23 cellular contexts compared by ENCODE assay signal in genomic region chr5:2914022-2914661, GRCh38.
DNase-seq lines count a peak whose midpoint lies in the region; FAIRE-seq and TF ChIP-seq lines count a peak whose summit lies in the region.
"Had no signal": no experiment of that assay in that cellular context is flagged by ENCODE, and none has a peak within 500 bp of the region (broad histone marks: within the 10 kb centered on the region; RNA-seq: fewer than 3 reads in every experiment).

No MANE protein-coding gene starts in this region.

- H3K4me3 ChIP-seq in HUES48 (ENCODE audit: low read depth, low read length) (no peak overlapping the region; the same call in 1 of the 2 replicates), H1 (ENCODE audit: extremely low read depth in 1 of 4, insufficient read depth in 2 of 4, low read depth in 3 of 4, low read length in 4 of 4) (no peak overlapping the region), neuronal stem cell (ENCODE audit: low read length in 2 of 2) (no peak overlapping the region)
- H3K4me3 ChIP-seq: A549, Peyer's patch had no signal

- H4K8ac ChIP-seq in H1 (ENCODE audit: extremely low read depth, insufficient read depth, low read length) (no peak overlapping the region), neuronal stem cell (ENCODE audit: low read depth, low read length) (no peak overlapping the region)

- H3K4me2 ChIP-seq in H1 (ENCODE audit: insufficient read depth in 1 of 2, low read depth in 2 of 2, low read length in 2 of 2) (peak overlapping the region in 1 of 2 experiments; percentile 75; a peak in 2 of 4 replicates), neuronal stem cell (ENCODE audit: insufficient read depth, low read length, poor library complexity, severe bottlenecking) (no peak overlapping the region)
- H3K4me2 ChIP-seq: A549, KMS-11 had no signal

- H2AFZ ChIP-seq in H1 (ENCODE audit: low read length) (no peak overlapping the region), neuronal stem cell (ENCODE audit: low read length) (no peak overlapping the region)

- H3K4me3 Mint-ChIP-seq in type B pancreatic cell (no peak overlapping the region), glutamatergic neuron (ENCODE audit: unreplicated experiment) (no peak overlapping the region)
- H3K4me3 Mint-ChIP-seq: CD8-positive, alpha-beta T cell; IgD-negative memory B cell had no signal

- H3K27me3 ChIP-seq in HUES48 (ENCODE audit: control insufficient read depth, insufficient read depth, low read length) (no peaks in the 10 kb centered on the region), H1 (replicated peaks in 1 of 4; ENCODE audit: control insufficient read depth in 3 of 4, extremely low read depth in 1 of 4, insufficient read depth in 3 of 4, low read length in 3 of 4) (peaks cover 0 to 2% (median 0%) of the 10 kb centered on the region in 4 experiments; a peak in 4 of 7 replicates), neuronal stem cell (ENCODE audit: control insufficient read depth in 3 of 3, insufficient read depth in 3 of 3, low read depth in 1 of 3, low read length in 3 of 3) (peaks cover 0 to 5% (median 0%) of the 10 kb centered on the region in 3 experiments)
- H3K27me3 ChIP-seq: Peyer's patch had no signal

- H2AK5ac ChIP-seq in H1 (ENCODE audit: low read depth, low read length) (no peak overlapping the region), neuronal stem cell (ENCODE audit: low read depth, low read length) (no peak overlapping the region)

- POLR2A ChIA-PET in H1 (lab: Charles Lee; ENCODE audit: partially characterized antibody): interaction anchor here (0.6 to 1.2 kb wide), 2 partner anchors 146 to 187 kb away, joined by 4 read pairs; no protein-coding TSS in a partner anchor

- H3K27ac ChIP-seq in HUES48 (ENCODE audit: low read depth, low read length): peak overlapping the region; percentile 83
- no peak overlapping the region for H3K27ac ChIP-seq in H1 (ENCODE audit: low read depth, low read length)
- H3K27ac ChIP-seq in neuronal stem cell (replicated peaks; ENCODE audit: low read length): no peak overlapping the region
- H3K27ac ChIP-seq: A549, C4-2B, KMS-11, Peyer's patch had no signal

- peak overlapping the region; percentile 24 for H3K4ac ChIP-seq in H1 (replicated peaks; ENCODE audit: insufficient read length, low read depth, low read length)
- no peak overlapping the region for H3K4ac ChIP-seq in neuronal stem cell (ENCODE audit: low read length)

- H2BK5ac ChIP-seq in H1 (ENCODE audit: low read depth, low read length) (0 out of 2 replicates have a peak overlapping the region, but pooled peaks have one; percentile 41), neuronal stem cell (ENCODE audit: low read length) (no peak overlapping the region)

- TF ChIP-seq CTCF in H1 (IDR thresholded peaks at IDR 0.05; ENCODE audit: control extremely low read depth in 1 of 3, insufficient read depth in 1 of 3, low read depth in 1 of 3, low read length in 3 of 3) (no peak), type B pancreatic cell (conservative IDR thresholded peaks at IDR 0.05) (no peak), GM20000 (IDR thresholded peaks at IDR 0.05; ENCODE audit: extremely low read depth, missing control alignments) (no peak), glutamatergic neuron (IDR thresholded peaks at IDR 0.05; ENCODE audit: partially characterized antibody, unreplicated experiment) (no peak)

- peaks cover 4% of the 10 kb centered on the region for H3K36me3 Mint-ChIP-seq in type B pancreatic cell
- H3K36me3 Mint-ChIP-seq in glutamatergic neuron (ENCODE audit: unreplicated experiment): no peaks in the 10 kb centered on the region
- H3K36me3 Mint-ChIP-seq: CD8-positive, alpha-beta T cell; IgD-negative memory B cell had no signal

- H3K14ac ChIP-seq in H1 (ENCODE audit: insufficient read length) (no peak overlapping the region), neuronal stem cell (ENCODE audit: low read length) (no peak overlapping the region)

- no peaks in the 10 kb centered on the region for H3K79me1 ChIP-seq in H1 (ENCODE audit: low read depth, low read length)
- no peaks in the 10 kb centered on the region for H3K79me1 ChIP-seq in neuronal stem cell (ENCODE audit: low read depth, low read length)

- H2BK15ac ChIP-seq in H1 (ENCODE audit: low read length): no peak overlapping the region
- H2BK15ac ChIP-seq in neuronal stem cell (ENCODE audit: low read length): no peak overlapping the region

- no peak for TF ChIP-seq EP300 in H1 (IDR thresholded peaks at IDR 0.05; ENCODE audit: borderline replicate concordance in 1 of 2, low read depth in 2 of 2, low read length in 2 of 2)

- TF ChIP-seq POLR2A in H1 (IDR thresholded peaks at IDR 0.05; ENCODE audit: control extremely low read depth in 1 of 2, low read depth in 2 of 2, low read length in 2 of 2): no peak

- no peaks in the 10 kb centered on the region for H4K20me1 ChIP-seq in H1 (replicated peaks in 1 of 2; ENCODE audit: control insufficient read depth in 1 of 2, insufficient read depth in 2 of 2, low read length in 2 of 2)

- peaks cover 3% of the 10 kb centered on the region; the same call in 1 of the 2 replicates for H3K23me2 ChIP-seq in H1 (ENCODE audit: low read depth, low read length)

- H2BK12ac ChIP-seq in H1 (ENCODE audit: low read depth, low read length): peak overlapping the region; percentile 94
- no peak overlapping the region for H2BK12ac ChIP-seq in neuronal stem cell (ENCODE audit: low read length)

- H3K23ac ChIP-seq in H1 (ENCODE audit: insufficient read length) (no peak overlapping the region), neuronal stem cell (ENCODE audit: low read depth, low read length, poor library complexity) (no peak overlapping the region)

- peak overlapping the region; percentile 38; the same call in 1 of the 2 replicates for H2BK20ac ChIP-seq in H1 (ENCODE audit: low read length)

- H3K9ac ChIP-seq in HUES48 (ENCODE audit: low read depth, low read length) (no peak overlapping the region), H1 (replicated peaks in 1 of 4; ENCODE audit: extremely low read depth in 1 of 4, low read depth in 3 of 4, low read length in 3 of 4) (no peak overlapping the region), neuronal stem cell (ENCODE audit: low read depth, low read length, poor library complexity) (no peak overlapping the region)
- H3K9ac ChIP-seq: KMS-11 had no signal

- H3K9me3 ChIP-seq in HUES48 (ENCODE audit: control insufficient read depth, insufficient read depth, low read length): no peaks in the 10 kb centered on the region
- no peaks in the 10 kb centered on the region for H3K9me3 ChIP-seq in H1 (ENCODE audit: insufficient read depth in 2 of 2, low read depth in 1 of 2, low read length in 1 of 2)
- H3K9me3 ChIP-seq in neuronal stem cell (replicated peaks in 1 of 2; ENCODE audit: control insufficient read depth in 2 of 2, insufficient read depth in 1 of 2, low read depth in 1 of 2, low read length in 2 of 2): no peaks in the 10 kb centered on the region
- H3K9me3 ChIP-seq: A549, Peyer's patch had no signal

- H3K4me1 ChIP-seq in HUES48 (ENCODE audit: control insufficient read depth, insufficient read depth, low read length): peaks cover 34% of the 10 kb centered on the region
- H3K4me1 ChIP-seq in H1 (replicated peaks in 1 of 4; ENCODE audit: control insufficient read depth in 3 of 4, insufficient read depth in 4 of 4, low read length in 3 of 4): peaks cover 3 to 17% (median 4%) of the 10 kb centered on the region in 4 experiments; a peak in 5 of 7 replicates
- H3K4me1 ChIP-seq in neuronal stem cell (ENCODE audit: control insufficient read depth in 2 of 2, insufficient read depth in 1 of 2, low read depth in 1 of 2, low read length in 2 of 2): peaks cover 0 to 1% of the 10 kb centered on the region in 2 donors
- H3K4me1 ChIP-seq: A549, Caco-2, Peyer's patch had no signal

- H3K36me3 ChIP-seq in HUES48 (ENCODE audit: control insufficient read depth, insufficient read depth, low read length) (no peaks in the 10 kb centered on the region), H1 (ENCODE audit: control insufficient read depth in 2 of 4, insufficient read depth in 4 of 4, low read length in 3 of 4) (no peaks in the 10 kb centered on the region), neuronal stem cell (replicated peaks in 1 of 2; ENCODE audit: control insufficient read depth in 2 of 2, insufficient read depth in 2 of 2, low read length in 2 of 2) (no peaks in the 10 kb centered on the region)
- H3K36me3 ChIP-seq: Peyer's patch had no signal

- H3K27ac Mint-ChIP-seq in type B pancreatic cell: no peak overlapping the region
- no peak overlapping the region for H3K27ac Mint-ChIP-seq in glutamatergic neuron (ENCODE audit: unreplicated experiment)
- H3K27ac Mint-ChIP-seq: CD8-positive, alpha-beta T cell; IgD-negative memory B cell had no signal

- H3K9me3 Mint-ChIP-seq in type B pancreatic cell: no peaks in the 10 kb centered on the region
- H3K9me3 Mint-ChIP-seq in glutamatergic neuron (ENCODE audit: unreplicated experiment): peaks cover 2% of the 10 kb centered on the region
- H3K9me3 Mint-ChIP-seq: CD8-positive, alpha-beta T cell had no signal

- peak in 1 of 2 experiments; percentile 50 for DNase-seq in H1 (ENCODE audit: low read depth in 1 of 2, low spot score in 2 of 2)
- no peak for DNase-seq in neuronal stem cell (ENCODE audit: low spot score)
- DNase-seq in type B pancreatic cell (ENCODE audit: extremely low spot score, unreplicated experiment): peak; percentile 40
- DNase-seq in retina: no peak
- DNase-seq in GM20000 (ENCODE audit: low spot score): no peak
- no peak for DNase-seq in glutamatergic neuron
- DNase-seq: Caco-2; CD8-positive, alpha-beta T cell; NCI-H1092; NCI-H1417 treated with DMSO at 0.1 percent for 48 hours; NCI-H1694 treated with DMSO at 0.1 percent for 48 hours; NCI-H2081; NCI-H2227 treated with DMSO at 0.1 percent for 48 hours; NCI-H69; OCI-M1; Peyer's patch had no signal

- 78% methylated on average over 18 of the region's 18 CpGs; no CpG with 5 or more reads in 1 of the 2 experiments for WGBS in H1 (ENCODE audit: extremely low coverage in 1 of 2, insufficient coverage in 1 of 2, insufficient read length in 1 of 2, insufficient replicate concordance in 2 of 2, low coverage in 1 of 2, low lambda C conversion rate in 2 of 2, missing lambda C conversion rate in 1 of 2), 2 experiments
- WGBS in neuronal stem cell (ENCODE audit: extremely low coverage in 2 of 2, insufficient read length in 2 of 2, insufficient replicate concordance in 1 of 2), 2 donors: no CpG with 5 or more reads among the region's 18 CpGs

- TF ChIP-seq RAD21 in H1 (IDR thresholded peaks at IDR 0.05 in 1 of 2, conservative IDR thresholded peaks at IDR 0.05 in 1 of 2; ENCODE audit: low read depth in 2 of 2, low read length in 2 of 2): no peak

- H3K4me1 Mint-ChIP-seq in type B pancreatic cell (ENCODE audit: unreplicated experiment) (no peaks in the 10 kb centered on the region), glutamatergic neuron (ENCODE audit: low read depth, unreplicated experiment) (peaks cover 7% of the 10 kb centered on the region)
- H3K4me1 Mint-ChIP-seq: IgD-negative memory B cell had no signal

- CTCF ChIA-PET in H1 (lab: Charles Lee; ENCODE audit: partially characterized antibody): no interaction called here

- H3K56ac ChIP-seq in H1 (replicated peaks; ENCODE audit: insufficient read length, low read depth, low read length): no peak overlapping the region

- no peaks in the 10 kb centered on the region for H3K79me2 ChIP-seq in H1 (ENCODE audit: control insufficient read depth in 1 of 2, insufficient read depth in 2 of 2, low read length in 2 of 2)

- peaks cover 22% of the 10 kb centered on the region for H3K27me3 Mint-ChIP-seq in type B pancreatic cell
- H3K27me3 Mint-ChIP-seq in glutamatergic neuron (ENCODE audit: unreplicated experiment): peaks cover 3% of the 10 kb centered on the region
- H3K27me3 Mint-ChIP-seq: IgD-negative memory B cell had no signal

- peak overlapping the region; percentile 31 for H4K91ac ChIP-seq in H1 (replicated peaks; ENCODE audit: insufficient read length, low read length)
- no peak overlapping the region for H4K91ac ChIP-seq in neuronal stem cell (ENCODE audit: low read depth, low read length, poor library complexity)

- no peak overlapping the region for H4K5ac ChIP-seq in H1 (ENCODE audit: insufficient read length, low read depth, low read length)

- H2BK120ac ChIP-seq in H1 (replicated peaks; ENCODE audit: low read depth, low read length) (peak overlapping the region; percentile 7), neuronal stem cell (ENCODE audit: low read depth, low read length) (no peak overlapping the region)

- no peak for FAIRE-seq in H1 (lab: Jason Lieb, UNC)
- FAIRE-seq: A549, G401.6, H54 had no signal

- H3K18ac ChIP-seq in H1 (ENCODE audit: extremely low read depth, low read length) (peak overlapping the region; percentile 95; the same call in 1 of the 2 replicates), neuronal stem cell (ENCODE audit: low read length) (peak overlapping the region; percentile 86)
